26 cellular contexts compared by ENCODE assay signal in genomic region chr4:71163317-71163716, GRCh38.
"Had no signal": no experiment of that assay in that cellular context is flagged by ENCODE, and none has a peak within 500 bp of the region (broad histone marks: within the 10 kb centered on the region; RNA-seq: fewer than 3 reads in every experiment).

No MANE protein-coding gene starts in this region.

- H3K36me3 Mint-ChIP-seq: memory B cell, naive B cell, neural progenitor cell had no signal

- H3K4me1 Mint-ChIP-seq: memory B cell, naive B cell, nephron had no signal

- H3K27me3 ChIP-seq: gastrocnemius medialis, neural progenitor cell, right lobe of liver, stomach, thyroid gland, upper lobe of left lung had no signal

- H3K4me3 ChIP-seq: dorsolateral prefrontal cortex, gastrocnemius medialis, lung, mucosa of descending colon, neural progenitor cell, right lobe of liver, stomach, thyroid gland, upper lobe of left lung had no signal

- ATAC-seq: gastrocnemius medialis, left lobe of liver, mucosa of descending colon, right lobe of liver had no signal

- H3K36me3 ChIP-seq: gastrocnemius medialis, neural progenitor cell, right lobe of liver, stomach, thyroid gland, upper lobe of left lung had no signal

- H3K4me1 ChIP-seq: gastrocnemius medialis, parathyroid adenoma, right lobe of liver, thyroid gland, upper lobe of left lung had no signal

- H3K9me3 Mint-ChIP-seq: memory B cell, naive B cell, nephron, neural progenitor cell had no signal

- H3K9ac ChIP-seq: neural progenitor cell, parathyroid adenoma had no signal

- H3K27ac ChIP-seq: dorsolateral prefrontal cortex, gastrocnemius medialis, neural progenitor cell, parathyroid adenoma, right lobe of liver, stomach, thyroid gland, upper lobe of left lung had no signal

- H3K4me2 ChIP-seq: neural progenitor cell had no signal

- H2AFZ ChIP-seq: neural progenitor cell, parathyroid adenoma had no signal

- H3K9me3 ChIP-seq: gastrocnemius medialis, mucosa of descending colon, right lobe of liver, stomach, thyroid gland, upper lobe of left lung had no signal

- H3K27me3 Mint-ChIP-seq: progenitor cell of endocrine pancreas had no signal

- DNase-seq: cortex of kidney; dorsolateral prefrontal cortex; effector CD4-positive, alpha-beta T cell; foreskin fibroblast; gastrocnemius medialis; head of caudate nucleus; kidney; mucosa of descending colon; naive B cell; right lobe of liver; small intestine; stimulated activated CD4-positive, alpha-beta T cell treated with anti-CD3 and anti-CD28 coated beads, Interleukin-12 subunit alpha, Interleukin-12 subunit beta, amount 100 ng/mL, for 4 hours; stimulated activated CD4-positive, alpha-beta T cell treated with anti-CD3 and anti-CD28 coated beads, Interleukin-1b, Interleukin-23, amount 100 ng/mL, for 48 hours; stimulated activated CD4-positive, alpha-beta T cell treated with anti-CD3 and anti-CD28 coated beads, Interleukin-4, amount 100 ng/mL, for 1 hour; stimulated activated CD8-positive, alpha-beta memory T cell treated with anti-CD3 and anti-CD28 coated beads, Interleukin-4, amount 100 ng/mL, for 48 hours; stimulated activated naive CD4-positive, alpha-beta T cell; stomach; thyroid gland; upper lobe of left lung had no signal

- H3K4me3 Mint-ChIP-seq: memory B cell, naive B cell, nephron, neural progenitor cell had no signal

- H3K27ac Mint-ChIP-seq: memory B cell, naive B cell, nephron, neural progenitor cell, progenitor cell of endocrine pancreas had no signal
